In genomic region chr5:129652353-129653138, GRCh38 we compare ENCODE assay signal across 17 cellular contexts.
DNase-seq lines count a peak whose midpoint lies in the region; ATAC-seq and TF ChIP-seq lines count a peak whose summit lies in the region.
"Had no signal": no experiment of that assay in that cellular context is flagged by ENCODE, and none has a peak within 500 bp of the region (broad histone marks: within the 10 kb centered on the region; RNA-seq: fewer than 3 reads in every experiment).

No MANE protein-coding gene starts in this region.

- ATAC-seq in left colon = peak; percentile 32
- ATAC-seq: A549 had no signal

- no peaks in the 10 kb centered on the region for H3K36me3 ChIP-seq in mammary epithelial cell (ENCODE audit: insufficient read depth, low read length)
- H3K36me3 ChIP-seq: BLaER1 treated with 17β-estradiol and CSF1 and Interleukin-3, amounts not matched to agents 10 nM and 100 nM had no signal

- intact Hi-C loops in mammary epithelial cell (cut with micrococcal nuclease) = no loop called here
- intact Hi-C loops in left colon (cut with DNase I, micrococcal nuclease) = no loop called here

- H2AFZ ChIP-seq in mammary epithelial cell (ENCODE audit: low read depth, low read length) = no peak overlapping the region

- dilution Hi-C loops in mammary epithelial cell (cut with HindIII; ENCODE audit: low sequenced_read_pairs) = no loop called here

- H4K20me1 ChIP-seq in mammary epithelial cell (ENCODE audit: insufficient read depth, low read length) = no peaks in the 10 kb centered on the region
- H4K20me1 ChIP-seq: BLaER1 treated with 17β-estradiol and CSF1 and Interleukin-3, amounts not matched to agents 10 nM and 100 nM had no signal

- CTCF ChIA-PET in mammary epithelial cell (lab: Charles Lee; ENCODE audit: low non-redundant PET) = no interaction called here

- no TSS peak for BruUV-seq in mammary epithelial cell (replicated peaks; lab: Mats Ljungman, UMichigan)

- H3K27ac ChIP-seq in mammary epithelial cell (ENCODE audit: insufficient read depth, low read depth, low read length) = peak overlapping the region; percentile 18
- H3K27ac ChIP-seq: A549; BLaER1 treated with 17β-estradiol and CSF1 and Interleukin-3, amounts not matched to agents 10 nM and 100 nM had no signal

- H3K9ac ChIP-seq in mammary epithelial cell (ENCODE audit: insufficient read depth, low read length) = no peak overlapping the region
- H3K9ac ChIP-seq: BLaER1 treated with 17β-estradiol and CSF1 and Interleukin-3, amounts not matched to agents 10 nM and 100 nM; SK-N-SH had no signal

- WGBS in mammary epithelial cell (ENCODE audit: low coverage, missing lambda C conversion rate) = 32% methylated on average over 2 of the region's 2 CpGs

- no peak overlapping the region for H3K4me3 ChIP-seq in mammary epithelial cell (replicated peaks in 1 of 3; ENCODE audit: insufficient read depth in 1 of 3, low read depth in 2 of 3, low read length in 3 of 3)
- H3K4me3 ChIP-seq: A549; BLaER1 treated with 17β-estradiol and CSF1 and Interleukin-3, amounts not matched to agents 10 nM and 100 nM had no signal

- DNase-seq in HPDE6-E6E7 (ENCODE audit: extremely low spot score) = peak; percentile 65
- DNase-seq in NCI-H446 treated with DMSO at 0.1 percent for 48 hours (lab: John Stamatoyannopoulos, UW) = peak; percentile 37
- peak; percentile 47 for DNase-seq in mammary epithelial cell
- DNase-seq in left colon = no peak
- DNase-seq in effector CD4-positive, alpha-beta T cell = no peak
- no peak for DNase-seq in DMS79 treated with DMSO at 0.1 percent for 48 hours (lab: John Stamatoyannopoulos, UW)
- DNase-seq in stimulated activated naive CD4-positive, alpha-beta T cell treated with Interleukin-2 at 50 U/mL for 16 hours (lab: John Stamatoyannopoulos, UW) = no peak
- no peak for DNase-seq in NCI-H2029 (lab: John Stamatoyannopoulos, UW)
- DNase-seq: CD8-positive, alpha-beta memory T cell; HFFc6; MM.1S; NCI-H1092 treated with DMSO at 0.1 percent for 48 hours; NCI-H774; Right ventricle myocardium superior; SK-N-SH had no signal

- H3K27me3 ChIP-seq in mammary epithelial cell (ENCODE audit: insufficient read depth, low read length) = no peaks in the 10 kb centered on the region
- H3K27me3 ChIP-seq: BLaER1 treated with 17β-estradiol and CSF1 and Interleukin-3, amounts not matched to agents 10 nM and 100 nM had no signal

- in situ Hi-C loops in mammary epithelial cell (cut with MboI; ENCODE audit: low sequenced_read_pairs in 2 of 2) = no loop called here

- H3K9me3 ChIP-seq in mammary epithelial cell (replicated peaks; ENCODE audit: insufficient read depth, low read length) = no peaks in the 10 kb centered on the region
- H3K9me3 ChIP-seq: A549; BLaER1 treated with 17β-estradiol and CSF1 and Interleukin-3, amounts not matched to agents 10 nM and 100 nM; SK-N-SH had no signal

- TF ChIP-seq CTCF in mammary epithelial cell (conservative IDR thresholded peaks at IDR 0.05 in 1 of 2, IDR thresholded peaks at IDR 0.05 in 1 of 2; ENCODE audit: extremely low read depth in 1 of 2, insufficient read depth in 1 of 2, low read depth in 1 of 2, low read length in 2 of 2) = no peak

- H3K4me2 ChIP-seq in mammary epithelial cell (ENCODE audit: insufficient read depth, low read depth, low read length) = peak overlapping the region; percentile 33
- H3K4me2 ChIP-seq: A549; BLaER1 treated with 17β-estradiol and CSF1 and Interleukin-3, amounts not matched to agents 10 nM and 100 nM; SK-N-SH had no signal

- peaks cover 16% of the 10 kb centered on the region for H3K4me1 ChIP-seq in mammary epithelial cell (ENCODE audit: insufficient read depth, low read length)
- H3K4me1 ChIP-seq: A549; BLaER1 treated with 17β-estradiol and CSF1 and Interleukin-3, amounts not matched to agents 10 nM and 100 nM had no signal

- no peaks in the 10 kb centered on the region for H3K79me2 ChIP-seq in mammary epithelial cell (ENCODE audit: insufficient read depth, low read length)

Comparison
In these comparisons a context has a peak if more than half of its experiments do, and no peak if none do; other contexts are left out.
1. DNase-seq: peak in HPDE6-E6E7 (single experiment), NCI-H446 treated with DMSO at 0.1 percent for 48 hours (single experiment) and mammary epithelial cell (single experiment); none in left colon (0 of 2), effector CD4-positive, alpha-beta T cell (single experiment), DMS79 treated with DMSO at 0.1 percent for 48 hours (single experiment), stimulated activated naive CD4-positive, alpha-beta T cell treated with Interleukin-2 at 50 U/mL for 16 hours (single experiment) and NCI-H2029 (single experiment).